1 cellular context compared by ENCODE assay signal in the genomic region with DNA sequence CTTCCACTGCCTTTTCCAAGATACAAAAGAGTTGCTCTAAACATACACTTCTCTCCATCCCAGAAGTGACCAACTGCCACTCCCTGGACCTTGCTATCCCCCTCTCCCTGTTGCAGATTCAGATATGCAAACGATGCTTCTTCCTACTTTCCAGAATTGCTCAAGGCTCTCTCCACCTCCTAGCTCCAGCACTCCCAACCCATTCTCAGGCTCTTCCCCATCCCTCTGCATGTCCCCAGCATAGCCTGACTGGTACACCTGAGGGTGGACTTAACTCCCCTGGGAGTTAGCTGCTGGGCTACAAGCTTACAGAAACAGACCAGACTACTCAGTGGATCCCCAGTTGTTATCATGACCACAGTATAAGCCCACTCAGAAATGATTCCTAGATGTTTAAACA.
TF ChIP-seq lines count a peak whose summit lies in the region.

No MANE protein-coding gene starts in this region.

TF ChIP-seq in HepG2, 621 proteins besides CTCF, POLR2A, EP300 and RAD21:
- TF ChIP-seq NR2C2 (CRISPR knock-in tag; IDR thresholded peaks at IDR 0.05; ENCODE audit: borderline replicate concordance) (no peak), ZNF207 (IDR thresholded peaks at IDR 0.05; ENCODE audit: borderline replicate concordance) (no peak), MED1 (CRISPR knock-in tag; IDR thresholded peaks at IDR 0.05) (no peak), ZBTB3 (CRISPR knock-in tag; IDR thresholded peaks at IDR 0.05; ENCODE audit: borderline replicate concordance, low read depth) (no peak), ZNF282 (IDR thresholded peaks at IDR 0.05; ENCODE audit: partially characterized antibody) (no peak), HNF4A (CRISPR knock-in tag; IDR thresholded peaks at IDR 0.05) (no peak), ZNF746 (CRISPR knock-in tag; IDR thresholded peaks at IDR 0.05) (no peak), DNMT3B (CRISPR knock-in tag; conservative IDR thresholded peaks at IDR 0.05) (no peak), KLF16 (CRISPR knock-in tag; IDR thresholded peaks at IDR 0.05) (no peak), SRSF9 (IDR thresholded peaks at IDR 0.05; ENCODE audit: borderline replicate concordance, insufficient read depth, low read depth, low read length, poor library complexity, severe bottlenecking) (no peak), ZEB1 (IDR thresholded peaks at IDR 0.05; ENCODE audit: insufficient replicate concordance, low read depth) (no peak), HMGA1 (CRISPR knock-in tag; conservative IDR thresholded peaks at IDR 0.05) (no peak), CBFB (CRISPR knock-in tag; IDR thresholded peaks at IDR 0.05) (no peak), ARHGAP35 (CRISPR knock-in tag; IDR thresholded peaks at IDR 0.05; ENCODE audit: borderline replicate concordance) (no peak), CBX2 (IDR thresholded peaks at IDR 0.05; ENCODE audit: low read depth, low read length) (no peak), CBX2 (CRISPR knock-in tag; IDR thresholded peaks at IDR 0.05; ENCODE audit: low read depth) (no peak)
- TF ChIP-seq, protein P1, sequence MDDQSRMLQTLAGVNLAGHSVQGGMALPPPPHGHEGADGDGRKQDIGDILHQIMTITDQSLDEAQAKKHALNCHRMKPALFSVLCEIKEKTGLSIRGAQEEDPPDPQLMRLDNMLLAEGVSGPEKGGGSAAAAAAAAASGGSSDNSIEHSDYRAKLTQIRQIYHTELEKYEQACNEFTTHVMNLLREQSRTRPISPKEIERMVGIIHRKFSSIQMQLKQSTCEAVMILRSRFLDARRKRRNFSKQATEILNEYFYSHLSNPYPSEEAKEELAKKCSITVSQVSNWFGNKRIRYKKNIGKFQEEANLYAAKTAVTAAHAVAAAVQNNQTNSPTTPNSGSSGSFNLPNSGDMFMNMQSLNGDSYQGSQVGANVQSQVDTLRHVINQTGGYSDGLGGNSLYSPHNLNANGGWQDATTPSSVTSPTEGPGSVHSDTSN (CRISPR knock-in tag; IDR thresholded peaks at IDR 0.05; ENCODE audit: borderline replicate concordance): no peak
- TF ChIP-seq, protein P2, sequence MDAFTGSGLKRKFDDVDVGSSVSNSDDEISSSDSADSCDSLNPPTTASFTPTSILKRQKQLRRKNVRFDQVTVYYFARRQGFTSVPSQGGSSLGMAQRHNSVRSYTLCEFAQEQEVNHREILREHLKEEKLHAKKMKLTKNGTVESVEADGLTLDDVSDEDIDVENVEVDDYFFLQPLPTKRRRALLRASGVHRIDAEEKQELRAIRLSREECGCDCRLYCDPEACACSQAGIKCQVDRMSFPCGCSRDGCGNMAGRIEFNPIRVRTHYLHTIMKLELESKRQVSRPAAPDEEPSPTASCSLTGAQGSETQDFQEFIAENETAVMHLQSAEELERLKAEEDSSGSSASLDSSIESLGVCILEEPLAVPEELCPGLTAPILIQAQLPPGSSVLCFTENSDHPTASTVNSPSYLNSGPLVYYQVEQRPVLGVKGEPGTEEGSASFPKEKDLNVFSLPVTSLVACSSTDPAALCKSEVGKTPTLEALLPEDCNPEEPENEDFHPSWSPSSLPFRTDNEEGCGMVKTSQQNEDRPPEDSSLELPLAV (CRISPR knock-in tag; conservative IDR thresholded peaks at IDR 0.05; ENCODE audit: low read depth): no peak
- TF ChIP-seq, protein P3, sequence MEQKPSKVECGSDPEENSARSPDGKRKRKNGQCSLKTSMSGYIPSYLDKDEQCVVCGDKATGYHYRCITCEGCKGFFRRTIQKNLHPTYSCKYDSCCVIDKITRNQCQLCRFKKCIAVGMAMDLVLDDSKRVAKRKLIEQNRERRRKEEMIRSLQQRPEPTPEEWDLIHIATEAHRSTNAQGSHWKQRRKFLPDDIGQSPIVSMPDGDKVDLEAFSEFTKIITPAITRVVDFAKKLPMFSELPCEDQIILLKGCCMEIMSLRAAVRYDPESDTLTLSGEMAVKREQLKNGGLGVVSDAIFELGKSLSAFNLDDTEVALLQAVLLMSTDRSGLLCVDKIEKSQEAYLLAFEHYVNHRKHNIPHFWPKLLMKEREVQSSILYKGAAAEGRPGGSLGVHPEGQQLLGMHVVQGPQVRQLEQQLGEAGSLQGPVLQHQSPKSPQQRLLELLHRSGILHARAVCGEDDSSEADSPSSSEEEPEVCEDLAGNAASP (CRISPR knock-in tag; IDR thresholded peaks at IDR 0.05; ENCODE audit: borderline replicate concordance): no peak
- TF ChIP-seq, protein P4, sequence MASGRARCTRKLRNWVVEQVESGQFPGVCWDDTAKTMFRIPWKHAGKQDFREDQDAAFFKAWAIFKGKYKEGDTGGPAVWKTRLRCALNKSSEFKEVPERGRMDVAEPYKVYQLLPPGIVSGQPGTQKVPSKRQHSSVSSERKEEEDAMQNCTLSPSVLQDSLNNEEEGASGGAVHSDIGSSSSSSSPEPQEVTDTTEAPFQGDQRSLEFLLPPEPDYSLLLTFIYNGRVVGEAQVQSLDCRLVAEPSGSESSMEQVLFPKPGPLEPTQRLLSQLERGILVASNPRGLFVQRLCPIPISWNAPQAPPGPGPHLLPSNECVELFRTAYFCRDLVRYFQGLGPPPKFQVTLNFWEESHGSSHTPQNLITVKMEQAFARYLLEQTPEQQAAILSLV (CRISPR knock-in tag; IDR thresholded peaks at IDR 0.05; ENCODE audit: borderline replicate concordance): no peak
- TF ChIP-seq, protein P5, sequence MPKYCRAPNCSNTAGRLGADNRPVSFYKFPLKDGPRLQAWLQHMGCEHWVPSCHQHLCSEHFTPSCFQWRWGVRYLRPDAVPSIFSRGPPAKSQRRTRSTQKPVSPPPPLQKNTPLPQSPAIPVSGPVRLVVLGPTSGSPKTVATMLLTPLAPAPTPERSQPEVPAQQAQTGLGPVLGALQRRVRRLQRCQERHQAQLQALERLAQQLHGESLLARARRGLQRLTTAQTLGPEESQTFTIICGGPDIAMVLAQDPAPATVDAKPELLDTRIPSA (CRISPR knock-in tag; IDR thresholded peaks at IDR 0.05; ENCODE audit: borderline replicate concordance): no peak
TF ChIP-seq in HepG2: peak in this region for 0.
